1 cellular context compared by ENCODE assay signal in genomic region chr13:51477149-51477548, GRCh38.
TF ChIP-seq lines count a peak whose summit lies in the region.

No MANE protein-coding gene starts in this region.

TF ChIP-seq in IMR-90, 13 proteins besides CTCF, POLR2A, EP300 and RAD21:
- TF ChIP-seq ELK1 (IDR thresholded peaks at IDR 0.05; ENCODE audit: borderline replicate concordance, low read depth, low read length) = no peak
- TF ChIP-seq RFX5 (IDR thresholded peaks at IDR 0.05; ENCODE audit: low read depth, low read length) = no peak
- no peak for TF ChIP-seq CEBPB (IDR thresholded peaks at IDR 0.05; ENCODE audit: low read depth, low read length)
- TF ChIP-seq MAFK (IDR thresholded peaks at IDR 0.05; ENCODE audit: low read depth, low read length) = no peak
- no peak for TF ChIP-seq FOS (IDR thresholded peaks at IDR 0.05; ENCODE audit: low read depth, low read length)
- no peak for TF ChIP-seq MXI1 (IDR thresholded peaks at IDR 0.05; ENCODE audit: borderline replicate concordance, low read depth, low read length)
- TF ChIP-seq CHD1 (IDR thresholded peaks at IDR 0.05; ENCODE audit: low read depth, low read length) = no peak
- TF ChIP-seq BHLHE40 (IDR thresholded peaks at IDR 0.05; ENCODE audit: low read depth, low read length) = no peak
- TF ChIP-seq RCOR1 (IDR thresholded peaks at IDR 0.05; ENCODE audit: insufficient replicate concordance, low read length) = no peak
- TF ChIP-seq USF2 (IDR thresholded peaks at IDR 0.05; ENCODE audit: low read depth, low read length) = no peak
- no peak for TF ChIP-seq SMC3 (IDR thresholded peaks at IDR 0.05; ENCODE audit: low read depth, low read length)
- no peak for TF ChIP-seq MAZ (IDR thresholded peaks at IDR 0.05; ENCODE audit: borderline replicate concordance, low read depth, low read length)
- no peak for TF ChIP-seq NFE2L2 (IDR thresholded peaks at IDR 0.05; ENCODE audit: low read depth, low read length)
TF ChIP-seq in IMR-90: peak in this region for 0.
